8 cellular contexts compared by ENCODE assay signal in the genomic region with DNA sequence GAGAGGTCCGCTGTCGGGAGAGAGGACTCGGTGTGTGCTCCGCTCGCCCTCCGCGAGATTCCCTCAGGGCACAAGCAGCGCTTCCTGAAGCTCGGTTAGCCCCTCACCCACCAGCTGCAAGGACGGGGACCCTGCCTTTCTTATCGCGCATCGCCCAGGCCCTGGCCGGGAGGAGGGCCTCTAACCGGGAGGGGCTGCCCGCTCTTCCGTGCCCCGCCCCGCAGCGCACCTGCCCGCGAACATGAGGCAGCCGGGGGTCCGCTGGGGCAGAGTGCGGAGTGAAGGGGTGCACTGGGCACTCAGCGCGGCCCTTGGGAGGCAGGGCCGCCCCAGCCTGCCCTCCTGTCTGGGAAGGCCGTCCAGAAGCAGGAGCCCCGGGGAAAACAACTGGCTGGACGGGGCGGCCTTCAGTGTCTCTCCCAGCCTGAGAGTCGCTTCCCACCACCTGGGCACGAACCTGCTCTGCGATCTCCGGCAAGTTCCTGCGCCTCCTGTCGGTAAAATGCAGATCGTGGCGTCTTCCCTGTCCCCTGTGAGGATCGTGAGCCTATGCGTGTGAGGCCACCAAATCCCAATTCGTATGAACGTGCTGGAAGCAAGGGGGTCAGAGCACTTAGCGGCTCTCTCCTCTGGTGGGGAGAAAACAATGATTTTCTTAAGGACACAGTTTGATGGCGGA. TPM values are rescaled to one million over a fixed set of nuclear protein-coding genes. Genes with fewer than 3 reads are reported as not detected.
DNase-seq lines count a peak whose midpoint lies in the region; ATAC-seq and TF ChIP-seq lines count a peak whose summit lies in the region.

No MANE protein-coding gene starts in this region.

- no peak overlapping the region for H3K27ac ChIP-seq in AG04450 (ENCODE audit: low read depth, low read length)

- CTCF ChIA-PET in AG04450 (lab: Charles Lee), result interaction anchor here (1.4 kb wide), 1 partner anchor 128 kb away, joined by 7 read pairs; no protein-coding TSS in a partner anchor

- peaks cover 31% of the 10 kb centered on the region for H3K4me1 Mint-ChIP-seq in activated naive CD8-positive, alpha-beta T cell treated with anti-CD3 and anti-CD28 coated beads, Interleukin-2, amount 10 ng/mL, durations not matched to agents 7 days and 5 days

- H3K27me3 ChIP-seq in AG04450 (ENCODE audit: control insufficient read depth, insufficient read depth, low read length), result peaks cover 4% of the 10 kb centered on the region

- ATAC-seq in activated naive CD8-positive, alpha-beta T cell treated with anti-CD3 and anti-CD28 coated beads, Interleukin-2, amount 10 ng/mL, durations not matched to agents 7 days and 5 days (ENCODE audit: low read depth), result no peak

- TF ChIP-seq EP300 in Ishikawa (IDR thresholded peaks at IDR 0.05; ENCODE audit: borderline replicate concordance), result no peak

- TF ChIP-seq RAD21 in Ishikawa (IDR thresholded peaks at IDR 0.05; ENCODE audit: low read depth), result no peak

- peaks cover 5% of the 10 kb centered on the region; the same call in 1 of the 2 replicates for H3K9me3 ChIP-seq in AG04450 (ENCODE audit: control insufficient read depth, insufficient read depth, low read length)

- DNase-seq in AG04450 (ENCODE audit: low read depth, low spot score) (no peak), GM10266 (ENCODE audit: extremely low spot score) (no peak), SKM-1 (lab: John Stamatoyannopoulos, UW; ENCODE audit: unreplicated experiment) (no peak), foreskin melanocyte (no peak)
- DNase-seq in activated naive CD8-positive, alpha-beta T cell treated with anti-CD3 and anti-CD28 coated beads, Interleukin-2, amount 10 ng/mL, durations not matched to agents 7 days and 5 days, result peak; percentile 51
- DNase-seq in stimulated activated CD4-positive, alpha-beta T cell treated with anti-CD3 and anti-CD28 coated beads, Interleukin-1b, Interleukin-23, amount 100 ng/mL, for 48 hours, result peak; percentile 22

- H3K27ac Mint-ChIP-seq in activated naive CD8-positive, alpha-beta T cell treated with anti-CD3 and anti-CD28 coated beads, Interleukin-2, amount 10 ng/mL, durations not matched to agents 7 days and 5 days, result peak overlapping the region; percentile 78

- H3K4me3 ChIP-seq in AG04450 (ENCODE audit: low read depth, low read length) (no peak overlapping the region), iPS-11a (ENCODE audit: low read depth, low read length) (peak overlapping the region; percentile 27)

- H3K36me3 Mint-ChIP-seq in activated naive CD8-positive, alpha-beta T cell treated with anti-CD3 and anti-CD28 coated beads, Interleukin-2, amount 10 ng/mL, durations not matched to agents 7 days and 5 days, result peaks cover 7% of the 10 kb centered on the region

- H3K27me3 Mint-ChIP-seq in activated naive CD8-positive, alpha-beta T cell treated with anti-CD3 and anti-CD28 coated beads, Interleukin-2, amount 10 ng/mL, durations not matched to agents 7 days and 5 days, result no peaks in the 10 kb centered on the region

- TF ChIP-seq CTCF in AG04450 (IDR thresholded peaks at IDR 0.05; ENCODE audit: low read depth, low read length), result peak; percentile 46
- TF ChIP-seq CTCF in GM10266 (IDR thresholded peaks at IDR 0.05; ENCODE audit: control insufficient read depth, insufficient read depth, low read depth, missing control alignments), result no peak

- peaks cover 3% of the 10 kb centered on the region for H3K9me3 Mint-ChIP-seq in activated naive CD8-positive, alpha-beta T cell treated with anti-CD3 and anti-CD28 coated beads, Interleukin-2, amount 10 ng/mL, durations not matched to agents 7 days and 5 days

- H3K4me3 Mint-ChIP-seq in activated naive CD8-positive, alpha-beta T cell treated with anti-CD3 and anti-CD28 coated beads, Interleukin-2, amount 10 ng/mL, durations not matched to agents 7 days and 5 days, result peak overlapping the region; percentile 73

- POLR2A ChIA-PET in AG04450 (lab: Yijun Ruan, JAX), result interaction anchor here (1.6 kb wide), 1 partner anchor 128 kb away, joined by 6 read pairs; no protein-coding TSS in a partner anchor
- POLR2A ChIA-PET in activated naive CD8-positive, alpha-beta T cell treated with anti-CD3 and anti-CD28 coated beads, Interleukin-2, amount 10 ng/mL, durations not matched to agents 7 days and 5 days (lab: Charles Lee), result interaction anchor here (1.3 to 1.5 kb wide), 4 partner anchors 26 to 253 kb away, joined by 3 to 9 read pairs (median 6); a partner anchor contains a TSS

TF ChIP-seq in Ishikawa, 13 proteins besides CTCF, POLR2A, EP300 and RAD21:
- TF ChIP-seq, protein P1, sequence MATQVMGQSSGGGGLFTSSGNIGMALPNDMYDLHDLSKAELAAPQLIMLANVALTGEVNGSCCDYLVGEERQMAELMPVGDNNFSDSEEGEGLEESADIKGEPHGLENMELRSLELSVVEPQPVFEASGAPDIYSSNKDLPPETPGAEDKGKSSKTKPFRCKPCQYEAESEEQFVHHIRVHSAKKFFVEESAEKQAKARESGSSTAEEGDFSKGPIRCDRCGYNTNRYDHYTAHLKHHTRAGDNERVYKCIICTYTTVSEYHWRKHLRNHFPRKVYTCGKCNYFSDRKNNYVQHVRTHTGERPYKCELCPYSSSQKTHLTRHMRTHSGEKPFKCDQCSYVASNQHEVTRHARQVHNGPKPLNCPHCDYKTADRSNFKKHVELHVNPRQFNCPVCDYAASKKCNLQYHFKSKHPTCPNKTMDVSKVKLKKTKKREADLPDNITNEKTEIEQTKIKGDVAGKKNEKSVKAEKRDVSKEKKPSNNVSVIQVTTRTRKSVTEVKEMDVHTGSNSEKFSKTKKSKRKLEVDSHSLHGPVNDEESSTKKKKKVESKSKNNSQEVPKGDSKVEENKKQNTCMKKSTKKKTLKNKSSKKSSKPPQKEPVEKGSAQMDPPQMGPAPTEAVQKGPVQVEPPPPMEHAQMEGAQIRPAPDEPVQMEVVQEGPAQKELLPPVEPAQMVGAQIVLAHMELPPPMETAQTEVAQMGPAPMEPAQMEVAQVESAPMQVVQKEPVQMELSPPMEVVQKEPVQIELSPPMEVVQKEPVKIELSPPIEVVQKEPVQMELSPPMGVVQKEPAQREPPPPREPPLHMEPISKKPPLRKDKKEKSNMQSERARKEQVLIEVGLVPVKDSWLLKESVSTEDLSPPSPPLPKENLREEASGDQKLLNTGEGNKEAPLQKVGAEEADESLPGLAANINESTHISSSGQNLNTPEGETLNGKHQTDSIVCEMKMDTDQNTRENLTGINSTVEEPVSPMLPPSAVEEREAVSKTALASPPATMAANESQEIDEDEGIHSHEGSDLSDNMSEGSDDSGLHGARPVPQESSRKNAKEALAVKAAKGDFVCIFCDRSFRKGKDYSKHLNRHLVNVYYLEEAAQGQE (IDR thresholded peaks at IDR 0.05; ENCODE audit: low read depth), result no peak
- peak; percentile 86 for TF ChIP-seq ZBTB7A (IDR thresholded peaks at IDR 0.05; ENCODE audit: low read depth)

RNA-seq across cellular contexts. Expression of a gene that starts 28.0 kb away (rescaled TPM):
- 37.9 and 39.5 TPM in 2 replicates for polyA plus RNA-seq in AG04450 (2011; rRNA removed)
- polyA minus RNA-seq in AG04450 (2011; rRNA and poly(A)+ RNA removed), result 24.0 and 31.4 TPM in 2 replicates
- 10 to 100 TPM; 50.2 to 51.3 TPM for total RNA-seq in activated naive CD8-positive, alpha-beta T cell treated with anti-CD3 and anti-CD28 coated beads, Interleukin-2, amount 10 ng/mL, durations not matched to agents 7 days and 5 days

RNA-seq across cellular contexts. Expression of a gene that starts 33.9 kb away (rescaled TPM):
- 22.2 and 25.2 TPM in 2 replicates for polyA plus RNA-seq in AG04450 (2011; rRNA removed)
- polyA minus RNA-seq in AG04450 (2011; rRNA and poly(A)+ RNA removed), result 24.5 and 31.0 TPM in 2 replicates
- total RNA-seq in activated naive CD8-positive, alpha-beta T cell treated with anti-CD3 and anti-CD28 coated beads, Interleukin-2, amount 10 ng/mL, durations not matched to agents 7 days and 5 days, result not detected

Comparison
In these comparisons a context has a peak if more than half of its experiments do, and no peak if none do; other contexts are left out.
1. DNase-seq: peak in activated naive CD8-positive, alpha-beta T cell treated with anti-CD3 and anti-CD28 coated beads, Interleukin-2, amount 10 ng/mL, durations not matched to agents 7 days and 5 days (single experiment) and stimulated activated CD4-positive, alpha-beta T cell treated with anti-CD3 and anti-CD28 coated beads, Interleukin-1b, Interleukin-23, amount 100 ng/mL, for 48 hours (single experiment); none in AG04450 (single experiment), GM10266 (single experiment), SKM-1 (single experiment) and foreskin melanocyte (single experiment).